Comparison of ENCODE assay signal across 24 cellular contexts in the genomic region with DNA sequence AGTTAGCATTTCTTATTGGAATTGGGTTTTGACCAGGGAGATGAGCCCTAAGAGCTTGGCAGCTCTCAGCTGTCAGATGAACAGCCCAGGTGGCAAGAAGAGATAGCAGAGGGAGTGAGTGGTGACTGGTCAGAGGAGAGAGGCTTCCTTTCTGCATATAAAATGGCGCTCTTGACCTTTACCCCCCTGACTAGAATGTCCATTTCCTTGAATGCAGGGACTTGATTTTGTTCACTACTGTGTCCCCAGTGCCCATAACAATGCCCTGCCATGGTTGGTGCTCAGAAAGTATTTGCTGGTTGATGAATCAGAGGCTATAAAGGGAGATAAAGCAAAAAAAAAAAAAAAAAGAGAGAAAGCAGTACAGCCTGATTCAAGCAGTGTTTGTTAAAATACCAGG. TPM values are rescaled to one million over a fixed set of nuclear protein-coding genes. Genes with fewer than 3 reads are reported as not detected.
DNase-seq lines count a peak whose midpoint lies in the region; ATAC-seq lines count a peak whose summit lies in the region.
"Had no signal": no experiment of that assay in that cellular context is flagged by ENCODE, and none has a peak within 500 bp of the region (broad histone marks: within the 10 kb centered on the region; RNA-seq: fewer than 3 reads in every experiment).

No MANE protein-coding gene starts in this region.

- no peaks in the 10 kb centered on the region for H3K27me3 Mint-ChIP-seq in activated T-helper 17 cell treated with anti-CD3 and anti-CD28 coated beads, Interleukin-2, amount 50 U/mL, for 72 hours
- H3K27me3 Mint-ChIP-seq: T-helper 17 cell had no signal

- H3K4me3 Mint-ChIP-seq in activated T-helper 17 cell treated with anti-CD3 and anti-CD28 coated beads, Interleukin-2, amount 50 U/mL, for 72 hours = no peak overlapping the region
- H3K4me3 Mint-ChIP-seq: nephron, T-helper 17 cell had no signal

- H3K9me3 Mint-ChIP-seq in activated T-helper 17 cell treated with anti-CD3 and anti-CD28 coated beads, Interleukin-2, amount 50 U/mL, for 72 hours = no peaks in the 10 kb centered on the region
- H3K9me3 Mint-ChIP-seq: nephron had no signal

- H3K27ac Mint-ChIP-seq in activated T-helper 17 cell treated with anti-CD3 and anti-CD28 coated beads, Interleukin-2, amount 50 U/mL, for 72 hours = peak overlapping the region; percentile 30
- H3K27ac Mint-ChIP-seq: nephron, T-helper 17 cell had no signal

- peak; percentile 85 for DNase-seq in ACHN
- DNase-seq in Caki2 (ENCODE audit: low read depth) = peak; percentile 86
- DNase-seq in left colon = peak; percentile 23 to 64
- no peak for DNase-seq in NCI-H2227 treated with DMSO at 0.1 percent for 48 hours (lab: John Stamatoyannopoulos, UW)
- no peak for DNase-seq in central memory CD4-positive, alpha-beta T cell
- no peak for DNase-seq in NCI-H2081 (lab: John Stamatoyannopoulos, UW)
- DNase-seq: amniotic stem cell; DND-41; foreskin melanocyte; KG1; mesenchymal stem cell; NCI-H2029; PC-9; stimulated activated CD4-positive, alpha-beta T cell treated with anti-CD3 and anti-CD28 coated beads, Interleukin-2, amount 100 ng/mL, for 24 hours; stimulated activated naive CD4-positive, alpha-beta T cell treated with Interleukin-2 at 50 U/mL for 16 hours; T-helper 17 cell; tibial artery had no signal

- in situ Hi-C loops in ACHN (cut with HindIII; ENCODE audit: low pct_ligation_motif_present, low pct_unique_long_range_greater_than_20kb, low sequenced_read_pairs) (no loop called here), Caki2 (cut with HindIII; ENCODE audit: low pct_unique_long_range_greater_than_20kb, low sequenced_read_pairs) (no loop called here)

- H3K36me3 Mint-ChIP-seq in activated T-helper 17 cell treated with anti-CD3 and anti-CD28 coated beads, Interleukin-2, amount 50 U/mL, for 72 hours (ENCODE audit: low read depth) = peaks cover 98% of the 10 kb centered on the region

- ATAC-seq in activated T-helper 17 cell treated with anti-CD3 and anti-CD28 coated beads, Interleukin-2, amount 50 U/mL, for 72 hours (replicated peaks) = no peak
- ATAC-seq in left colon (peak; percentile 96), GM21529 (IDR thresholded peaks at IDR 0.05; ENCODE audit: unreplicated experiment) (no peak)
- ATAC-seq: activated CD4-positive, CD25-positive, alpha-beta regulatory T cell treated with anti-CD3 and anti-CD28 coated beads, Interleukin-2, amount 50 U/mL, for 24 hours; T-helper 17 cell had no signal

- intact Hi-C loops in left colon (cut with DNase I, micrococcal nuclease) = no loop called here

- H3K4me1 Mint-ChIP-seq in activated T-helper 17 cell treated with anti-CD3 and anti-CD28 coated beads, Interleukin-2, amount 50 U/mL, for 72 hours = peaks cover 5% of the 10 kb centered on the region

RNA-seq across cellular contexts. Expression of a gene that starts 7.2 kb away (rescaled TPM):
- total RNA-seq in Caki2 (2014; rRNA removed; shearing (Covaris generic); ENCODE audit: low replicate concordance) = 87.3 and 121 TPM in 2 replicates
- 10 to 100 TPM; 54.7 to 70.0 TPM for total RNA-seq in activated T-helper 17 cell treated with anti-CD3 and anti-CD28 coated beads, Interleukin-2, amount 50 U/mL, for 72 hours
- total RNA-seq in left colon = 100 to 1,000 TPM in 1 of 2 donors, 10 to 100 TPM in 1; 81.0 to 106 TPM

RNA-seq across cellular contexts. Expression of a gene that starts 7.6 kb away (rescaled TPM):
- 27.7 and 47.2 TPM in 2 replicates for total RNA-seq in Caki2 (2014; rRNA removed; shearing (Covaris generic); ENCODE audit: low replicate concordance)
- total RNA-seq in activated T-helper 17 cell treated with anti-CD3 and anti-CD28 coated beads, Interleukin-2, amount 50 U/mL, for 72 hours = 10 to 100 TPM; 41.2 to 95.2 TPM
- total RNA-seq in left colon = 100 to 1,000 TPM; 159 to 163 TPM

RNA-seq across cellular contexts. Expression of a gene that starts 18.3 kb away (rescaled TPM):
- 10.8 and 10.9 TPM in 2 replicates for total RNA-seq in Caki2 (2014; rRNA removed; shearing (Covaris generic); ENCODE audit: low replicate concordance)
- 10 to 100 TPM; 32.0 to 56.5 TPM for total RNA-seq in activated T-helper 17 cell treated with anti-CD3 and anti-CD28 coated beads, Interleukin-2, amount 50 U/mL, for 72 hours
- total RNA-seq in left colon = 10 to 100 TPM; 35.2 to 38.3 TPM

RNA-seq across cellular contexts. Expression of a gene that starts 32.1 kb away (rescaled TPM):
- not detected in 2 replicates for total RNA-seq in Caki2 (2014; rRNA removed; shearing (Covaris generic); ENCODE audit: low replicate concordance)
- total RNA-seq in activated T-helper 17 cell treated with anti-CD3 and anti-CD28 coated beads, Interleukin-2, amount 50 U/mL, for 72 hours = not detected
- total RNA-seq in left colon = 100 to 1,000 TPM in 1 of 2 donors, 10 to 100 TPM in 1; 13.9 to 146 TPM
- total RNA-seq: cardiac muscle cell, H1, PC-9, skeletal muscle tissue, T-helper 17 cell had no signal

Comparison
In these comparisons a context has a peak if more than half of its experiments do, and no peak if none do; other contexts are left out.
1. DNase-seq: peak in ACHN (single experiment), Caki2 (single experiment) and left colon (2 of 2); none in NCI-H2227 treated with DMSO at 0.1 percent for 48 hours (single experiment), central memory CD4-positive, alpha-beta T cell (single experiment) and NCI-H2081 (0 of 2).